Comparison of ENCODE assay signal across 8 cellular contexts in the genomic region with DNA sequence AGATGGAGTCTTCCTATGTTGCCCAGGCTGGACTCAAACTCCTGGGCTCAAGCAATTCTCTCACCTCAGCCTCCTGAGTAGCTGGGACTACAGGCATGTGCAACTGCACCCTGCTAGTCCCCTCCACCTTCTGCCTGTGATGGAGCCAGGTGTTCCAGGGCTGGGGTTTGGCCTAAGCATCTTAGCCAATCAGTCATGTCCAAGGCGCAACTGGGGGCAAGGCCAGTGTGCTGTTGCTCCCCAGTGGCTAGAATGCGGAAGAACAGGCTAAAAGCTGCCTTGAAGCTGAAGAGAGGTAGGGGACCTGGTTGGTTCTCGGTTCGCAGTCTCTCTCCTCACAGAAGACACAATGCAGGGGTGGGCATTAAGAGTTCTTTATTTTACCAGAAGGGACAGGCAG. TPM values are rescaled to one million over a fixed set of nuclear protein-coding genes. Genes with fewer than 3 reads are reported as not detected.
DNase-seq lines count a peak whose midpoint lies in the region; ATAC-seq and TF ChIP-seq lines count a peak whose summit lies in the region.

No MANE protein-coding gene starts in this region.

- BruUV-seq in MCF 10A (replicated peaks; lab: Mats Ljungman, UMichigan), result no TSS peak

- H3K27me3 ChIP-seq in breast epithelium, result no peaks in the 10 kb centered on the region
- H3K27me3 ChIP-seq in endodermal cell (ENCODE audit: control insufficient read depth, insufficient read depth, low read length, poor library complexity, severe bottlenecking), result no peaks in the 10 kb centered on the region

- H3K4me1 ChIP-seq in breast epithelium (no peaks in the 10 kb centered on the region), endodermal cell (ENCODE audit: control insufficient read depth, insufficient read depth, low read length) (no peaks in the 10 kb centered on the region)

- peaks cover 19% of the 10 kb centered on the region for H3K4me1 Mint-ChIP-seq in MCF 10A (ENCODE audit: insufficient read depth, unreplicated experiment)
- peaks cover 2% of the 10 kb centered on the region for H3K4me1 Mint-ChIP-seq in endodermal cell

- WGBS in endodermal cell (ENCODE audit: insufficient coverage in 1 of 2, insufficient read length in 1 of 2), 2 experiments, result 61 to 94% methylated on average over 2 to 4 of the region's 4 CpGs

- H3K27ac Mint-ChIP-seq in MCF 10A (ENCODE audit: low read depth, unreplicated experiment), result no peak overlapping the region
- H3K27ac Mint-ChIP-seq in endodermal cell, result peak overlapping the region; percentile 54

- CTCF ChIA-PET in MCF 10A (lab: Yijun Ruan, JAX), result interaction anchor here (0.6 to 2.2 kb wide), 11 partner anchors 8 to 190 kb away, joined by 3 to 17 read pairs (median 4); a partner anchor contains a TSS

- no peak for TF ChIP-seq POLR2A in breast epithelium (IDR thresholded peaks at IDR 0.05)

- ATAC-seq in GM21367 (IDR thresholded peaks at IDR 0.05; ENCODE audit: unreplicated experiment) (no peak), HG03354 (IDR thresholded peaks at IDR 0.05; ENCODE audit: poor library complexity, severe bottlenecking, unreplicated experiment) (no peak)

- H3K9me3 Mint-ChIP-seq in MCF 10A (ENCODE audit: unreplicated experiment) (no peaks in the 10 kb centered on the region), endodermal cell (peaks cover 8% of the 10 kb centered on the region)

- H3K4me3 Mint-ChIP-seq in MCF 10A (ENCODE audit: unreplicated experiment) (no peak overlapping the region), endodermal cell (no peak overlapping the region)

- POLR2A ChIA-PET in MCF 10A (lab: Yijun Ruan, JAX), result interaction anchor here (0.6 to 1.8 kb wide), 12 partner anchors 8 to 152 kb away, joined by 3 to 5 read pairs (median 3); a partner anchor contains a TSS

- peaks cover 18% of the 10 kb centered on the region for H3K36me3 ChIP-seq in breast epithelium
- H3K36me3 ChIP-seq in endodermal cell (ENCODE audit: control insufficient read depth, insufficient read depth, low read length), result peaks cover 54% of the 10 kb centered on the region

- H3K9me3 ChIP-seq in breast epithelium (no peaks in the 10 kb centered on the region), endodermal cell (ENCODE audit: control insufficient read depth, low read length) (peaks cover 4% of the 10 kb centered on the region)

- H3K4me3 ChIP-seq in breast epithelium (no peak overlapping the region), endodermal cell (ENCODE audit: low read length) (no peak overlapping the region)

- H3K36me3 Mint-ChIP-seq in MCF 10A (ENCODE audit: insufficient read depth, unreplicated experiment) (peaks cover 48% of the 10 kb centered on the region), endodermal cell (ENCODE audit: low read depth) (peaks cover 47% of the 10 kb centered on the region)

- H3K27ac ChIP-seq in breast epithelium, result no peak overlapping the region
- no peak overlapping the region for H3K27ac ChIP-seq in endodermal cell (ENCODE audit: low read depth, low read length)

- H3K27me3 Mint-ChIP-seq in MCF 10A (ENCODE audit: insufficient read depth, unreplicated experiment), result no peaks in the 10 kb centered on the region
- H3K27me3 Mint-ChIP-seq in endodermal cell (ENCODE audit: insufficient read depth), result no peaks in the 10 kb centered on the region

- intact Hi-C loops in MCF 10A (cut with micrococcal nuclease), result loop anchor here (1.0 kb wide), 1 partner anchor 153 kb away; a partner anchor contains a TSS
- intact Hi-C loops in breast epithelium (cut with DNase I; ENCODE audit: low total_unique reads), result no loop called here

- TF ChIP-seq CTCF in MCF 10A (IDR thresholded peaks at IDR 0.05; ENCODE audit: unreplicated experiment) (peak; percentile 45), breast epithelium (IDR thresholded peaks at IDR 0.05) (no peak), endodermal cell (conservative IDR thresholded peaks at IDR 0.05) (peak; percentile 84)

- DNase-seq in MCF 10A (ENCODE audit: unreplicated experiment), result peak; percentile 66
- DNase-seq in breast epithelium (ENCODE audit: low spot score in 2 of 2), result no peak
- DNase-seq in NCI-H69 (lab: John Stamatoyannopoulos, UW), result peak; percentile 82
- peak; percentile 94 for DNase-seq in endodermal cell
- peak; percentile 33 for DNase-seq in renal cortical epithelial cell (ENCODE audit: low read depth)
- no peak for DNase-seq in GDM1 (lab: John Stamatoyannopoulos, UW)

- no peak overlapping the region for H3K9ac ChIP-seq in endodermal cell (ENCODE audit: extremely low read depth, low read length, poor library complexity, severe bottlenecking)

RNA-seq across cellular contexts. Expression of a gene that starts 18.6 kb away (rescaled TPM):
- 98.5 and 126 TPM in 2 replicates for total RNA-seq in MCF 10A (2022)
- total RNA-seq in breast epithelium, result 10 to 100 TPM; 49.8 to 78.3 (median 56.9) TPM
- 100 to 1,000 TPM; 195 to 215 TPM for total RNA-seq in endodermal cell
- polyA plus RNA-seq in endodermal cell (2013, experiment 1 of 2), result 90.5 TPM
- 92.9 TPM for polyA plus RNA-seq in endodermal cell (2013, experiment 2 of 2)
- total RNA-seq in renal cortical epithelial cell, result 62.7 and 158 TPM in 2 replicates

RNA-seq across cellular contexts. Expression of a gene that starts 23.9 kb away (rescaled TPM):
- total RNA-seq in MCF 10A (2022) (9.1 and 9.5 TPM in 2 replicates), breast epithelium (10 to 100 TPM in 2 of 3 donors, 1 to 10 TPM in 1; 3.2 to 20.6 (median 14.2) TPM), endodermal cell (10 to 100 TPM; 19.1 to 24.8 TPM), renal cortical epithelial cell (8.0 and 16.5 TPM in 2 replicates)
- 17.5 TPM for polyA plus RNA-seq in endodermal cell (2013, experiment 1 of 2)
- polyA plus RNA-seq in endodermal cell (2013, experiment 2 of 2), result 14.9 TPM

RNA-seq across cellular contexts. Expression of a gene that starts 24.2 kb away (rescaled TPM):
- total RNA-seq in MCF 10A (2022) (51.6 and 53.7 TPM in 2 replicates), breast epithelium (10 to 100 TPM; 24.3 to 51.2 (median 26.4) TPM), endodermal cell (10 to 100 TPM; 54.2 to 60.9 TPM), renal cortical epithelial cell (25.7 and 42.8 TPM in 2 replicates)
- 61.4 TPM for polyA plus RNA-seq in endodermal cell (2013, experiment 1 of 2)
- polyA plus RNA-seq in endodermal cell (2013, experiment 2 of 2), result 58.7 TPM

RNA-seq across cellular contexts. Expression of a gene that starts 36.4 kb away (rescaled TPM):
- total RNA-seq in MCF 10A (2022), result 18.5 and 22.2 TPM in 2 replicates
- 10 to 100 TPM in 2 of 3 donors, 1 to 10 TPM in 1; 9.7 to 12.0 (median 10.5) TPM for total RNA-seq in breast epithelium
- total RNA-seq in endodermal cell, result 10 to 100 TPM; 59.2 to 75.7 TPM
- polyA plus RNA-seq in endodermal cell (2013, experiment 1 of 2), result 43.2 TPM
- polyA plus RNA-seq in endodermal cell (2013, experiment 2 of 2), result 39.4 TPM
- 1.4 and 14.9 TPM in 2 replicates for total RNA-seq in renal cortical epithelial cell

Comparison
In these comparisons a context has a peak if more than half of its experiments do, and no peak if none do; other contexts are left out.
1. DNase-seq: peak in MCF 10A (single experiment), NCI-H69 (single experiment), endodermal cell (single experiment) and renal cortical epithelial cell (single experiment); none in breast epithelium (0 of 2) and GDM1 (single experiment).
2. CTCF ChIP-seq: peak in MCF 10A (single experiment) and endodermal cell (single experiment); none in breast epithelium (0 of 3).